ENCODE assay signal across 9 cellular contexts in genomic region chr9:80605129-80605528, GRCh38.
DNase-seq lines count a peak whose midpoint lies in the region; ATAC-seq and TF ChIP-seq lines count a peak whose summit lies in the region.
"Had no signal": no experiment of that assay in that cellular context is flagged by ENCODE, and none has a peak within 500 bp of the region (broad histone marks: within the 10 kb centered on the region; RNA-seq: fewer than 3 reads in every experiment).

No MANE protein-coding gene starts in this region.

- H3K27ac ChIP-seq in 22Rv1 (no peak overlapping the region), RWPE2 (ENCODE audit: poor library complexity, severe bottlenecking) (no peak overlapping the region)
- H3K27ac ChIP-seq: neutrophil had no signal

- TF ChIP-seq CTCF in 22Rv1 (IDR thresholded peaks at IDR 0.05) (peak; percentile 41), HFF-Myc (IDR thresholded peaks at IDR 0.05; ENCODE audit: low read depth, low read length, missing control alignments) (peak; percentile 10), RWPE2 (IDR thresholded peaks at IDR 0.05; ENCODE audit: poor library complexity, severe bottlenecking) (peak; percentile 47)

- H3K27me3 ChIP-seq in RWPE2 (ENCODE audit: insufficient read depth, poor library complexity, severe bottlenecking), result no peaks in the 10 kb centered on the region
- H3K27me3 ChIP-seq: neutrophil had no signal

- no peak; the same call in 2 of the 3 replicates for ATAC-seq in RWPE2 (ENCODE audit: low read depth)
- no peak for ATAC-seq in HG02885 (IDR thresholded peaks at IDR 0.05; ENCODE audit: poor library complexity, unreplicated experiment)

- DNase-seq in HFF-Myc (ENCODE audit: extremely low read depth, low read depth) (no peak), RWPE2 (ENCODE audit: low spot score) (no peak), iPS-NIHi7 (ENCODE audit: extremely low spot score) (peak; percentile 44), germinal center (ENCODE audit: low spot score) (no peak), HK-2 (ENCODE audit: unreplicated experiment) (no peak)
- DNase-seq in stimulated activated CD4-positive, alpha-beta T cell treated with anti-CD3 and anti-CD28 coated beads, Interleukin-4, amount 100 ng/mL, for 4 hours, result no peak

- no peaks in the 10 kb centered on the region for H3K4me1 ChIP-seq in RWPE2 (ENCODE audit: insufficient read depth, poor library complexity, severe bottlenecking)

- no peaks in the 10 kb centered on the region for H3K9me3 ChIP-seq in RWPE2 (ENCODE audit: severe bottlenecking)
- H3K9me3 ChIP-seq: neutrophil had no signal

- no peaks in the 10 kb centered on the region for H3K36me3 ChIP-seq in RWPE2 (ENCODE audit: low read depth)
- H3K36me3 ChIP-seq: neutrophil had no signal

- H3K4me3 ChIP-seq in HFF-Myc (replicated peaks; ENCODE audit: low read depth, low read length) (no peak overlapping the region), RWPE2 (ENCODE audit: severe bottlenecking) (no peak overlapping the region)
